Comparison of ENCODE assay signal across 1 cellular context in the genomic region with DNA sequence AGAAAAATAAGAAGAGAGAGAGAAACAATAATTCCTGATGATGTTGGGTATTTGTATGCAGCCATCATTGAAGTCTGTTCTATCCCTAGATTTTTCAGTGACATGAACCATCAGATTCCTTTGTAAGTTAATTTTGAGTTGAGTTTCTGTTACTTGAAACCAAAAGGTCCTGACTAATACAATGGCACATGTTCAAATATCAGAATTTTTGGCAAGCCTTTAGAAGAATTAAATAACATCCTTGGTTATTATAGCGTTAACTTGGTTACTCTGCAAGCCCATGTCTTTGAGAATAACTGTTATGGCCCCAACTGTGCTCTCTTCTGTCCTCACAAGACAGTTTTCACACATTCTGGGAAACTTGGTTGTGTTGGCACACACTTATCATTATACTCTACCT.
TF ChIP-seq lines count a peak whose summit lies in the region.

No MANE protein-coding gene starts in this region.

TF ChIP-seq in IMR-90, 13 proteins besides CTCF, POLR2A, EP300 and RAD21 (continued from another document):
- TF ChIP-seq NFE2L2 (IDR thresholded peaks at IDR 0.05; ENCODE audit: low read depth, low read length) (no peak), CEBPB (IDR thresholded peaks at IDR 0.05; ENCODE audit: low read depth, low read length) (no peak)
